ENCODE assay signal across 16 cellular contexts in genomic region chr6:21599074-21599639, GRCh38. TPM values are rescaled to one million over a fixed set of nuclear protein-coding genes. Genes with fewer than 3 reads are reported as not detected.
A peak's percentile ranks its signal among the peaks of the same experiment; 100 is the strongest.
DNase-seq lines count a peak whose midpoint lies in the region; ATAC-seq and TF ChIP-seq lines count a peak whose summit lies in the region.
"Had no signal": no experiment of that assay in that cellular context is flagged by ENCODE, and none has a peak within 500 bp of the region (broad histone marks: within the 10 kb centered on the region; RNA-seq: fewer than 3 reads in every experiment).

No MANE protein-coding gene starts in this region.

- peaks cover 9% of the 10 kb centered on the region for H3K36me3 Mint-ChIP-seq in T-helper 2 cell treated with Interferon-gamma antibody and Interleukin-4, amounts not matched to agents 5 μg/mL and 100 μg/mL, for 36 hours (ENCODE audit: low read depth)

- H3K4me3 ChIP-seq in WI38 (ENCODE audit: low read depth, low read length) = peak overlapping the region; percentile 75
- H3K4me3 ChIP-seq in iPS-18a (ENCODE audit: low read length) = peak overlapping the region; percentile 85
- H3K4me3 ChIP-seq in upper lobe of right lung = peak overlapping the region; percentile 75

- intact Hi-C loops in upper lobe of right lung (cut with DNase I) = no loop called here

- H3K9ac ChIP-seq in iPS-18a (ENCODE audit: low read length) = peak overlapping the region; percentile 89

- peaks cover 41% of the 10 kb centered on the region for H3K27me3 Mint-ChIP-seq in T-helper 2 cell treated with Interferon-gamma antibody and Interleukin-4, amounts not matched to agents 5 μg/mL and 100 μg/mL, for 36 hours (ENCODE audit: low read depth)

- H3K4me1 ChIP-seq in iPS-18a (ENCODE audit: control insufficient read depth, low read depth, low read length) (peaks cover 19% of the 10 kb centered on the region), upper lobe of right lung (peaks cover 8% of the 10 kb centered on the region)

- H3K27me3 ChIP-seq in iPS-18a (ENCODE audit: control insufficient read depth, insufficient read depth, low read length) = no peaks in the 10 kb centered on the region
- H3K27me3 ChIP-seq in upper lobe of right lung = no peaks in the 10 kb centered on the region
- H3K27me3 ChIP-seq: transverse colon had no signal

- H3K27ac ChIP-seq in iPS-18a (ENCODE audit: low read length) (peak overlapping the region; percentile 62), upper lobe of right lung (no peak overlapping the region)
- H3K27ac ChIP-seq: neutrophil had no signal

- no peak for DNase-seq in T-helper 2 cell treated with Interferon-gamma antibody and Interleukin-4, amounts not matched to agents 5 μg/mL and 100 μg/mL, for 36 hours (ENCODE audit: low spot score)
- DNase-seq in T-helper 2 cell (no peak), upper lobe of right lung (no peak), dermis blood vessel endothelial cell (no peak), SKM-1 (lab: John Stamatoyannopoulos, UW; ENCODE audit: unreplicated experiment) (no peak), HK-2 (ENCODE audit: unreplicated experiment) (no peak)
- DNase-seq: activated CD8-positive, alpha-beta memory T cell treated with anti-CD3 and anti-CD28 coated beads, Interleukin-2, amount 50 U/mL, for 48 hours; GOT3; left cardiac atrium; NCI-H1436; SIG-M5; transverse colon had no signal

- H3K27ac Mint-ChIP-seq in T-helper 2 cell treated with Interferon-gamma antibody and Interleukin-4, amounts not matched to agents 5 μg/mL and 100 μg/mL, for 36 hours = no peak overlapping the region
- H3K27ac Mint-ChIP-seq: dendritic cell treated with granulocyte-macrophage colony-stimulating factor and Interleukin-4, amounts not matched to agents 40 ng/mL and 50 ng/mL, for 4 days had no signal

- no peak for TF ChIP-seq CTCF in WI38 (IDR thresholded peaks at IDR 0.05; ENCODE audit: low read depth, low read length)
- no peak for TF ChIP-seq CTCF in upper lobe of right lung (IDR thresholded peaks at IDR 0.05)

- H3K9me3 ChIP-seq in iPS-18a (ENCODE audit: control insufficient read depth, low read depth, low read length) (no peaks in the 10 kb centered on the region), upper lobe of right lung (no peaks in the 10 kb centered on the region)
- H3K9me3 ChIP-seq: neutrophil, transverse colon had no signal

- peaks cover 41% of the 10 kb centered on the region for H3K4me1 Mint-ChIP-seq in T-helper 2 cell treated with Interferon-gamma antibody and Interleukin-4, amounts not matched to agents 5 μg/mL and 100 μg/mL, for 36 hours (ENCODE audit: low read depth)

- peak overlapping the region; percentile 74 for H3K4me3 Mint-ChIP-seq in T-helper 2 cell treated with Interferon-gamma antibody and Interleukin-4, amounts not matched to agents 5 μg/mL and 100 μg/mL, for 36 hours

- H3K36me3 ChIP-seq in iPS-18a (ENCODE audit: control insufficient read depth, low read depth, low read length) (peaks cover 6% of the 10 kb centered on the region), upper lobe of right lung (no peaks in the 10 kb centered on the region)
- H3K36me3 ChIP-seq: neutrophil, transverse colon had no signal

- no peaks in the 10 kb centered on the region for H3K9me3 Mint-ChIP-seq in T-helper 2 cell treated with Interferon-gamma antibody and Interleukin-4, amounts not matched to agents 5 μg/mL and 100 μg/mL, for 36 hours
- H3K9me3 Mint-ChIP-seq: dendritic cell treated with granulocyte-macrophage colony-stimulating factor and Interleukin-4, amounts not matched to agents 40 ng/mL and 50 ng/mL, for 4 days had no signal

- ATAC-seq in upper lobe of right lung = no peak
- ATAC-seq: left cardiac atrium had no signal

RNA-seq across cellular contexts. Expression of gene SOX4, which starts 5.6 kb away (rescaled TPM):
- total RNA-seq in upper lobe of right lung (20.0 TPM), dermis blood vessel endothelial cell (60.2 and 73.5 TPM in 2 replicates)
